Comparison of ENCODE assay signal across 18 cellular contexts in the genomic region with DNA sequence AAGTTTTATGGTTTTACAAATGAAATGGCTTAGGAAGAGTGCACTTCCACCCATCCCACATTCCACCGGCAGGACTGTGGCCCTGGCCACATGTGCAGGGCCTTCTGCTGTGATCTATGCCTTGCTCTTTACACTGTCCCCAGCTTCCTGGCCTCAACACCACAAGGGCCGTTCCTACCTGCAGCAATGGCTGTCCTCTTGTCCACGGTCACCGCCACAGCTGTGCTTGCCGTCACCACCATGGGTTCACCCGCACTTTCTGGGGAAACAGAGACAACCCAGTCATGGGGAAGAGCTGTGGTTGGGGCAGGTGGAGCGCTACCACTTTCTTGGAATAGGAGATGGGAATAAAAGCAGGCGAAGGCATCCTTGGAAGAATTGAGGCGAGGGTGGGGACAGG. TPM values are rescaled to one million over a fixed set of nuclear protein-coding genes. Genes with fewer than 3 reads are reported as not detected.
"Had no signal": no experiment of that assay in that cellular context is flagged by ENCODE, and none has a peak within 500 bp of the region (broad histone marks: within the 10 kb centered on the region; RNA-seq: fewer than 3 reads in every experiment).

No MANE protein-coding gene starts in this region.

- DNase-seq: activated CD4-positive, alpha-beta T cell treated with anti-CD3 and anti-CD28 coated beads, Interleukin-2, amount 10 ng/mL, durations not matched to agents 24 days and 14 days; activated CD8-positive, alpha-beta memory T cell treated with anti-CD3 and anti-CD28 coated beads for 24 hours; activated naive CD4-positive, alpha-beta T cell treated with Interleukin-2 at 50 U/mL for 16 hours; dermis blood vessel endothelial cell; erythroblast; hippocampal formation; midbrain; occipital lobe; stimulated activated CD4-positive, alpha-beta T cell treated with anti-CD3 and anti-CD28 coated beads, Interleukin-15, amount 100 ng/mL, for 24 hours; stimulated activated CD4-positive, alpha-beta T cell treated with anti-CD3 and anti-CD28 coated beads, Interleukin-4, amount 100 ng/mL, for 24 hours; stimulated activated naive CD8-positive, alpha-beta T cell treated with anti-CD3 and anti-CD28 coated beads, Interleukin-15, amount 100 ng/mL, for 72 hours; T-cell; testis had no signal

- H3K9me3 Mint-ChIP-seq: activated CD4-positive, alpha-beta T cell treated with anti-CD3 and anti-CD28 coated beads, Interleukin-2, amount 10 ng/mL, durations not matched to agents 24 days and 14 days; central memory CD8-positive, alpha-beta T cell; stimulated activated naive CD8-positive, alpha-beta T cell treated with anti-CD3 and anti-CD28 coated beads, Interleukin-15, amount 100 ng/mL, for 72 hours; T-cell had no signal

- H3K9me3 ChIP-seq: testis had no signal

- H3K27ac Mint-ChIP-seq: activated CD4-positive, alpha-beta T cell treated with anti-CD3 and anti-CD28 coated beads, Interleukin-2, amount 10 ng/mL, durations not matched to agents 24 days and 14 days; stimulated activated naive CD8-positive, alpha-beta T cell treated with anti-CD3 and anti-CD28 coated beads, Interleukin-15, amount 100 ng/mL, for 72 hours; T-cell had no signal

- H3K4me3 Mint-ChIP-seq: activated CD4-positive, alpha-beta T cell treated with anti-CD3 and anti-CD28 coated beads, Interleukin-2, amount 10 ng/mL, durations not matched to agents 24 days and 14 days; central memory CD8-positive, alpha-beta T cell; stimulated activated naive CD8-positive, alpha-beta T cell treated with anti-CD3 and anti-CD28 coated beads, Interleukin-15, amount 100 ng/mL, for 72 hours; T-cell had no signal

- H3K36me3 Mint-ChIP-seq: T-cell had no signal

- H3K27me3 ChIP-seq: testis had no signal

- H3K27me3 Mint-ChIP-seq: activated CD4-positive, alpha-beta T cell treated with anti-CD3 and anti-CD28 coated beads, Interleukin-2, amount 10 ng/mL, durations not matched to agents 24 days and 14 days had no signal

- H3K27ac ChIP-seq: testis had no signal

- H3K4me1 Mint-ChIP-seq: activated CD4-positive, alpha-beta T cell treated with anti-CD3 and anti-CD28 coated beads, Interleukin-2, amount 10 ng/mL, durations not matched to agents 24 days and 14 days; central memory CD8-positive, alpha-beta T cell had no signal

- H3K4me3 ChIP-seq: testis had no signal

- H3K4me1 ChIP-seq: testis had no signal

- ATAC-seq: stimulated activated naive CD8-positive, alpha-beta T cell treated with anti-CD3 and anti-CD28 coated beads, Interleukin-15, amount 100 ng/mL, for 72 hours; T-cell had no signal

RNA-seq across cellular contexts. Expression of gene LRTM2, which starts 20.2 kb away (rescaled TPM):
- total RNA-seq: dermis blood vessel endothelial cell, lower leg skin, pulmonary artery endothelial cell, T-cell, urinary bladder had no signal
- polyA plus RNA-seq: adipose tissue, urinary bladder had no signal
